8 cellular contexts compared by ENCODE assay signal in genomic region chr5:159987031-159987674, GRCh38. TPM values are rescaled to one million over a fixed set of nuclear protein-coding genes. Genes with fewer than 3 reads are reported as not detected.
DNase-seq lines count a peak whose midpoint lies in the region; ATAC-seq, FAIRE-seq and TF ChIP-seq lines count a peak whose summit lies in the region.

No MANE protein-coding gene starts in this region.

- DNase-seq in AG20443 (ENCODE audit: low spot score) = peak; percentile 87
- peak; percentile 79 for DNase-seq in GM19239 (ENCODE audit: insufficient read length, low spot score)
- peak; percentile 73 to 84 for DNase-seq in NCI-H524 (lab: John Stamatoyannopoulos, UW)
- peak; percentile 73 for DNase-seq in activated CD4-positive, alpha-beta T cell treated with anti-CD3 and anti-CD28 coated beads, Interleukin-2, amount 50 U/mL, for 1 hour
- peak; percentile 81 for DNase-seq in dermis blood vessel endothelial cell
- DNase-seq in right lobe of liver = peak; percentile 87 to 89 (median 88)
- DNase-seq in stimulated activated CD4-positive, alpha-beta T cell treated with anti-CD3 and anti-CD28 coated beads, Interleukin-4, amount 100 ng/mL, for 24 hours = peak; percentile 79

- no peaks in the 10 kb centered on the region for H3K9me3 ChIP-seq in right lobe of liver

- no peaks in the 10 kb centered on the region for H3K27me3 ChIP-seq in right lobe of liver

- TF ChIP-seq POLR2A in right lobe of liver (IDR thresholded peaks at IDR 0.05) = no peak

- TF ChIP-seq CTCF in right lobe of liver (IDR thresholded peaks at IDR 0.05) = peak; percentile 78 to 89 (median 87)

- no peaks in the 10 kb centered on the region for H3K4me1 ChIP-seq in right lobe of liver

- intact Hi-C loops in right lobe of liver (cut with DNase I) = loop anchor here (5.0 kb wide), 2 partner anchors 540 to 545 kb away; no protein-coding TSS in a partner anchor

- peak overlapping the region in 1 of 3 donors; percentile 23 for H3K27ac ChIP-seq in right lobe of liver

- H3K4me3 ChIP-seq in right lobe of liver = peak overlapping the region; percentile 48 to 56 (median 53)

- ATAC-seq in HG03432 (IDR thresholded peaks at IDR 0.05; ENCODE audit: unreplicated experiment) = peak; percentile 97
- peak; percentile 99 to 100 (median 99) for ATAC-seq in right lobe of liver

- no peaks in the 10 kb centered on the region for H3K36me3 ChIP-seq in right lobe of liver

- under 1% methylated on average over 19 of the region's 50 CpGs for WGBS in right lobe of liver (ENCODE audit: insufficient coverage, low coverage, low lambda C conversion rate, missing lambda C conversion rate)

- FAIRE-seq in GM19239 (lab: Jason Lieb, UNC) = peak; percentile 71

RNA-seq across cellular contexts. Expression of gene TTC1, which starts 21.8 kb away (rescaled TPM):
- total RNA-seq in dermis blood vessel endothelial cell (56.7 and 74.8 TPM in 2 replicates), right lobe of liver (10 to 100 TPM; 19.8 to 28.6 (median 24.8) TPM)
